ENCODE assay signal across 17 cellular contexts in the genomic region with DNA sequence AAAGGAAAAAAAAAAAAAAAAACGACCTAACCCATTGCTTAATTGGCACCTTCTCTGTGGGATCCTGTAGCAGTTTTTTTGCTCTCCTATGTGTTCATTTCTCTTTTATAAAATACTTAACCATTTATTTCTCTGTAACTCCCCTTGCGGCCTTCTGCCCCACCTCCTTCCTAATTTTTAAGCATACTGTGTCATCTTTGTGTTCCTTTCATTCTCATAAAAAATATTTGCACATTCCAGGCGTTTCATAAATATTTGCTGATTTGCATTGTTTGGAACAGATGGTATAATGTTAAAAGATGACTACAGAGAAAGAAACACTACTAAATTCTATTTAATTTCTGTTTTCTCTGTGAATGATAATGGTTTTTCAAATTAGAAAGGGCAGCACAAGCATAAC.
"Had no signal": no experiment of that assay in that cellular context is flagged by ENCODE, and none has a peak within 500 bp of the region (broad histone marks: within the 10 kb centered on the region; RNA-seq: fewer than 3 reads in every experiment).

No MANE protein-coding gene starts in this region.

- H3K27ac ChIP-seq: coronary artery, gastrocnemius medialis, heart right ventricle, suprapubic skin, thyroid gland, uterus had no signal

- FAIRE-seq: islet of Langerhans had no signal

- H3K9me3 ChIP-seq: gastrocnemius medialis, heart right ventricle, suprapubic skin, thyroid gland, uterus had no signal

- H3K27me3 ChIP-seq: gastrocnemius medialis, heart right ventricle, suprapubic skin, thyroid gland, uterus had no signal

- H3K4me3 ChIP-seq: coronary artery, gastrocnemius medialis, heart right ventricle, suprapubic skin, thyroid gland, uterus had no signal

- DNase-seq: effector CD4-positive, alpha-beta T cell; gastrocnemius medialis; heart right ventricle; hypothalamus; mammary epithelial cell; natural killer cell; posterior cingulate gyrus; stimulated activated CD4-positive, alpha-beta T cell treated with anti-CD3 and anti-CD28 coated beads, Interleukin-4, amount 100 ng/mL, for 1 hour; stimulated activated CD8-positive, alpha-beta memory T cell treated with anti-CD3 and anti-CD28 coated beads, Interleukin-4, amount 100 ng/mL, for 48 hours; stimulated activated naive CD8-positive, alpha-beta T cell treated with anti-CD3 and anti-CD28 coated beads, Interleukin-15, Interleukin-2, amounts not matched to agents 100 U/mL and 50 U/mL, for 24 hours; thyroid gland; uterus had no signal

- H3K4me1 ChIP-seq: gastrocnemius medialis, heart right ventricle, suprapubic skin, thyroid gland, uterus had no signal

- H3K36me3 ChIP-seq: gastrocnemius medialis, heart right ventricle, suprapubic skin, thyroid gland, uterus had no signal

- ATAC-seq: gastrocnemius medialis; heart right ventricle; left lobe of liver; natural killer cell; stimulated activated effector memory CD8-positive, alpha-beta T cell treated with anti-CD3 and anti-CD28 coated beads, Interleukin-12 subunit alpha, Interleukin-12 subunit beta, amount 100 ng/mL, for 72 hours; stimulated activated naive CD8-positive, alpha-beta T cell treated with anti-CD3 and anti-CD28 coated beads, Interleukin-15, Interleukin-2, amounts not matched to agents 100 U/mL and 50 U/mL, for 24 hours had no signal
